In genomic region chr17:73929860-73930430, GRCh38 we compare ENCODE assay signal across 20 cellular contexts.
"Had no signal": no experiment of that assay in that cellular context is flagged by ENCODE, and none has a peak within 500 bp of the region (broad histone marks: within the 10 kb centered on the region; RNA-seq: fewer than 3 reads in every experiment).

No MANE protein-coding gene starts in this region.

- H3K36me3 Mint-ChIP-seq: naive thymus-derived CD8-positive, alpha-beta T cell; stimulated activated memory B cell treated with anti-CD40 and anti-IgM and Interleukin-4, amounts not matched to agents 10 μg/mL and 1 μg/mL and 100 μg/mL, for 72 hours had no signal

- H3K27ac Mint-ChIP-seq: activated CD8-positive, alpha-beta T cell treated with anti-CD3 and anti-CD28 coated beads for 36 hours; activated naive CD4-positive, alpha-beta T cell treated with anti-CD3 and anti-CD28 coated beads for 36 hours; dendritic cell treated with granulocyte-macrophage colony-stimulating factor and Interleukin-4, amounts not matched to agents 40 ng/mL and 50 ng/mL, for 4 days; stimulated activated memory B cell treated with anti-CD40 and anti-IgM and Interleukin-4, amounts not matched to agents 10 μg/mL and 1 μg/mL and 100 μg/mL, for 72 hours had no signal

- H3K9me3 ChIP-seq: adrenal gland, body of pancreas, mucosa of descending colon, prostate gland, tibial artery had no signal

- H3K4me3 Mint-ChIP-seq: activated CD8-positive, alpha-beta T cell treated with anti-CD3 and anti-CD28 coated beads for 36 hours; activated naive CD4-positive, alpha-beta T cell treated with anti-CD3 and anti-CD28 coated beads for 36 hours; central memory CD8-positive, alpha-beta T cell; dendritic cell treated with granulocyte-macrophage colony-stimulating factor and Interleukin-4, amounts not matched to agents 40 ng/mL and 50 ng/mL, for 4 days; naive thymus-derived CD8-positive, alpha-beta T cell; stimulated activated memory B cell treated with anti-CD40 and anti-IgM and Interleukin-4, amounts not matched to agents 10 μg/mL and 1 μg/mL and 100 μg/mL, for 72 hours had no signal

- ATAC-seq: activated CD8-positive, alpha-beta T cell treated with anti-CD3 and anti-CD28 coated beads for 36 hours; body of pancreas; esophagus mucosa; mucosa of descending colon; naive thymus-derived CD8-positive, alpha-beta T cell; sciatic nerve; stimulated activated memory B cell treated with anti-CD40 and anti-IgM and Interleukin-4, amounts not matched to agents 10 μg/mL and 1 μg/mL and 100 μg/mL, for 72 hours had no signal

- H3K9me3 Mint-ChIP-seq: activated CD8-positive, alpha-beta T cell treated with anti-CD3 and anti-CD28 coated beads for 36 hours; central memory CD8-positive, alpha-beta T cell had no signal

- H3K27me3 ChIP-seq: adrenal gland, body of pancreas had no signal

- DNase-seq: activated CD4-positive, alpha-beta T cell treated with anti-CD3 and anti-CD28 coated beads for 4 hours; activated CD8-positive, alpha-beta T cell treated with anti-CD3 and anti-CD28 coated beads for 36 hours; activated naive CD4-positive, alpha-beta T cell treated with anti-CD3 and anti-CD28 coated beads for 36 hours; adrenal gland; body of pancreas; mammary epithelial cell; mucosa of descending colon; naive thymus-derived CD8-positive, alpha-beta T cell; nucleus accumbens; spleen; stimulated activated CD4-positive, alpha-beta T cell treated with anti-CD3 and anti-CD28 coated beads, Interleukin-1b, Interleukin-23, amount 100 ng/mL, for 48 hours; T-helper 9 cell; tibial artery had no signal

- H3K27ac ChIP-seq: adrenal gland, body of pancreas, prostate gland, spleen, tibial artery had no signal

- FAIRE-seq: endometrium had no signal

- H3K4me1 Mint-ChIP-seq: stimulated activated memory B cell treated with anti-CD40 and anti-IgM and Interleukin-4, amounts not matched to agents 10 μg/mL and 1 μg/mL and 100 μg/mL, for 72 hours had no signal

- H3K36me3 ChIP-seq: adrenal gland, prostate gland, spleen, tibial artery had no signal

- H3K4me3 ChIP-seq: adrenal gland, body of pancreas, mucosa of descending colon, prostate gland, spleen, tibial artery had no signal

- H3K4me1 ChIP-seq: adrenal gland, body of pancreas, prostate gland had no signal
